10 cellular contexts compared by ENCODE assay signal in the genomic region with DNA sequence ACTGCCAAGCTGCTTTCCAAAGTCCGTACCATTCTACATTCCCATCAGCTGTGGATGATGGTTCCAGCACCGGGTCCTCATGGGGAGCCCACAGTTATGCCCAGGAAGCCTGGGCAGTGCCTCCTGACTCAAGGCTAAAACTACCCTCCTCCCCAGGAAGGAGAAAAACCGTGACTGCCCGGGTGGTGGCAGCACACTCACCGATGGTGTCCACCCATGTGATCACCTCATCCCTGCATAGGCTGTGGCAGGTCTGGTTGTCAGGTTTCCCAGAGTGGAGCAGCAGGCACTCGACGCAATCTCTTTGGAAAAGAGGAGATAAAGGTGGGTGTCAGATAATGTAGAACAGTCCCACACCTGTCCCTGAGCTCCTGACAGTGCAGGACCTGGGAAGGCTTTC. TPM values are rescaled to one million over a fixed set of nuclear protein-coding genes. Genes with fewer than 3 reads are reported as not detected.
A peak's percentile ranks its signal among the peaks of the same experiment; 100 is the strongest.
DNase-seq lines count a peak whose midpoint lies in the region; ATAC-seq and TF ChIP-seq lines count a peak whose summit lies in the region.
"Had no signal": no experiment of that assay in that cellular context is flagged by ENCODE, and none has a peak within 500 bp of the region (broad histone marks: within the 10 kb centered on the region; RNA-seq: fewer than 3 reads in every experiment).

No MANE protein-coding gene starts in this region.

- DNase-seq in ACHN (peak; percentile 46), NCI-H146 (lab: John Stamatoyannopoulos, UW) (peak; percentile 74), erythroblast (lab: John Stamatoyannopoulos, UW) (peak; percentile 21 to 50), ascending aorta (ENCODE audit: low spot score in 2 of 2) (no peak), cerebellum (ENCODE audit: low spot score) (no peak), CD14-positive monocyte (ENCODE audit: low spot score) (no peak)

- ATAC-seq in GM18873 (IDR thresholded peaks at IDR 0.05; ENCODE audit: low FRiP score, unreplicated experiment), result no peak

- H3K9me3 Mint-ChIP-seq in CD14-positive monocyte, result no peaks in the 10 kb centered on the region

- peaks cover 23 to 29% of the 10 kb centered on the region in 2 donors for H3K4me1 ChIP-seq in ascending aorta

- H3K36me3 ChIP-seq in ascending aorta, result peaks cover 62 to 73% of the 10 kb centered on the region in 2 donors

- no peak for TF ChIP-seq POLR2A in erythroblast (IDR thresholded peaks at IDR 0.05; ENCODE audit: low read length)

- H3K27me3 ChIP-seq in ascending aorta, result no peaks in the 10 kb centered on the region

- no peak overlapping the region for H3K4me3 ChIP-seq in ascending aorta
- H3K4me3 ChIP-seq: SK-N-MC, skin epidermis had no signal

- H3K4me1 Mint-ChIP-seq in CD14-positive monocyte, result peaks cover 6% of the 10 kb centered on the region

- in situ Hi-C loops in ACHN (cut with HindIII; ENCODE audit: low pct_ligation_motif_present, low pct_unique_long_range_greater_than_20kb, low sequenced_read_pairs), result loop anchor here (10.0 kb wide), 1 partner anchor 126 kb away; no protein-coding TSS in a partner anchor

- TF ChIP-seq CTCF in GM12873 (IDR thresholded peaks at IDR 0.05; ENCODE audit: insufficient read depth, low read depth, low read length, missing control alignments) (peak; percentile 71), ascending aorta (IDR thresholded peaks at IDR 0.05) (peak in 1 of 3 experiments; percentile 6), CD14-positive monocyte (IDR thresholded peaks at IDR 0.05) (no peak)

- no peak overlapping the region for H3K4me3 Mint-ChIP-seq in CD14-positive monocyte

- peaks cover 13 to 27% (median 27%) of the 10 kb centered on the region in 3 donors for H3K27me3 Mint-ChIP-seq in CD14-positive monocyte (ENCODE audit: low read depth in 3 of 3)

- H3K9me3 ChIP-seq in ascending aorta, result no peaks in the 10 kb centered on the region

- no peaks in the 10 kb centered on the region for H3K36me3 Mint-ChIP-seq in CD14-positive monocyte

- no peak overlapping the region for H3K27ac ChIP-seq in ascending aorta
- H3K27ac ChIP-seq: SK-N-MC had no signal

- intact Hi-C loops in ascending aorta (cut with DNase I), result no loop called here
- intact Hi-C loops in CD14-positive monocyte (cut with micrococcal nuclease), result no loop called here

- no peak overlapping the region for H3K27ac Mint-ChIP-seq in CD14-positive monocyte

RNA-seq across cellular contexts. Expression of gene UMPS, which starts 38.6 kb away (rescaled TPM):
- 4.5 TPM for total RNA-seq in ascending aorta
- total RNA-seq in cerebellum, result 35.1 TPM
- 10 to 100 TPM in 1 of 2 donors, 1 to 10 TPM in 1; 9.1 to 13.5 TPM for polyA plus RNA-seq in CD14-positive monocyte

Comparison
In these comparisons a context has a peak if more than half of its experiments do, and no peak if none do; other contexts are left out.
1. DNase-seq: peak in ACHN (single experiment), NCI-H146 (single experiment) and erythroblast (2 of 2); none in ascending aorta (0 of 2), cerebellum (single experiment) and CD14-positive monocyte (single experiment).